Comparison of ENCODE assay signal across 1 cellular context in the genomic region with DNA sequence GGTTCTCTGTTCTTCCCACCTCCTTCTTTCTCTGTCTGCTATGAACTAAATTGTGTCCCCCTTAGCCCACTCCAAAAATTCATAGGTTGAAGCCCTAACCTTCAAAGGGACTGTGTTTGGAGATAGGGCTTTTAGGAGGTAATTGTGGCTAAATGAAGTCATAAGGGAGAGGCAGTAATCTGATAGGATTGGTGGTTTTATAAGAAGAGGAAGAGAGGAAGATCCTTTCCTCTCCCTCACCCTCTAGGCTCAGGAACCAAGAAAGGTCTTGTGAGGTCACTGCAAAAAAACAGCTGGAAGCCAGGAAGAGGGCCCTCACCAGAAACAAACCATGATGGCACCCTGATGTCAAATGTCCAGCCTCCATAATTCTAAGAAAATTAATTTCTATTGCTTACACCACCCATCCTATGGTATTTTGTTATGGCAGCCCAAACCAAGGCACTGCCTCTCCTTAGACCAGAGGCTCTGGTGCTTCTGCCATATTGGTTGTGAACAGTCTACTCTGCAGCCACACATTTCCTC.
A peak's percentile ranks its signal among the peaks of the same experiment; 100 is the strongest.
TF ChIP-seq lines count a peak whose summit lies in the region.

No MANE protein-coding gene starts in this region.

TF ChIP-seq in HEK293, 187 proteins besides CTCF, POLR2A, EP300 and RAD21 (continued from another document):
- TF ChIP-seq, protein P1, sequence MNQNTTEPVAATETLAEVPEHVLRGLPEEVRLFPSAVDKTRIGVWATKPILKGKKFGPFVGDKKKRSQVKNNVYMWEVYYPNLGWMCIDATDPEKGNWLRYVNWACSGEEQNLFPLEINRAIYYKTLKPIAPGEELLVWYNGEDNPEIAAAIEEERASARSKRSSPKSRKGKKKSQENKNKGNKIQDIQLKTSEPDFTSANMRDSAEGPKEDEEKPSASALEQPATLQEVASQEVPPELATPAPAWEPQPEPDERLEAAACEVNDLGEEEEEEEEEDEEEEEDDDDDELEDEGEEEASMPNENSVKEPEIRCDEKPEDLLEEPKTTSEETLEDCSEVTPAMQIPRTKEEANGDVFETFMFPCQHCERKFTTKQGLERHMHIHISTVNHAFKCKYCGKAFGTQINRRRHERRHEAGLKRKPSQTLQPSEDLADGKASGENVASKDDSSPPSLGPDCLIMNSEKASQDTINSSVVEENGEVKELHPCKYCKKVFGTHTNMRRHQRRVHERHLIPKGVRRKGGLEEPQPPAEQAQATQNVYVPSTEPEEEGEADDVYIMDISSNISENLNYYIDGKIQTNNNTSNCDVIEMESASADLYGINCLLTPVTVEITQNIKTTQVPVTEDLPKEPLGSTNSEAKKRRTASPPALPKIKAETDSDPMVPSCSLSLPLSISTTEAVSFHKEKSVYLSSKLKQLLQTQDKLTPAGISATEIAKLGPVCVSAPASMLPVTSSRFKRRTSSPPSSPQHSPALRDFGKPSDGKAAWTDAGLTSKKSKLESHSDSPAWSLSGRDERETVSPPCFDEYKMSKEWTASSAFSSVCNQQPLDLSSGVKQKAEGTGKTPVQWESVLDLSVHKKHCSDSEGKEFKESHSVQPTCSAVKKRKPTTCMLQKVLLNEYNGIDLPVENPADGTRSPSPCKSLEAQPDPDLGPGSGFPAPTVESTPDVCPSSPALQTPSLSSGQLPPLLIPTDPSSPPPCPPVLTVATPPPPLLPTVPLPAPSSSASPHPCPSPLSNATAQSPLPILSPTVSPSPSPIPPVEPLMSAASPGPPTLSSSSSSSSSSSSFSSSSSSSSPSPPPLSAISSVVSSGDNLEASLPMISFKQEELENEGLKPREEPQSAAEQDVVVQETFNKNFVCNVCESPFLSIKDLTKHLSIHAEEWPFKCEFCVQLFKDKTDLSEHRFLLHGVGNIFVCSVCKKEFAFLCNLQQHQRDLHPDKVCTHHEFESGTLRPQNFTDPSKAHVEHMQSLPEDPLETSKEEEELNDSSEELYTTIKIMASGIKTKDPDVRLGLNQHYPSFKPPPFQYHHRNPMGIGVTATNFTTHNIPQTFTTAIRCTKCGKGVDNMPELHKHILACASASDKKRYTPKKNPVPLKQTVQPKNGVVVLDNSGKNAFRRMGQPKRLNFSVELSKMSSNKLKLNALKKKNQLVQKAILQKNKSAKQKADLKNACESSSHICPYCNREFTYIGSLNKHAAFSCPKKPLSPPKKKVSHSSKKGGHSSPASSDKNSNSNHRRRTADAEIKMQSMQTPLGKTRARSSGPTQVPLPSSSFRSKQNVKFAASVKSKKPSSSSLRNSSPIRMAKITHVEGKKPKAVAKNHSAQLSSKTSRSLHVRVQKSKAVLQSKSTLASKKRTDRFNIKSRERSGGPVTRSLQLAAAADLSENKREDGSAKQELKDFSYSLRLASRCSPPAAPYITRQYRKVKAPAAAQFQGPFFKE (tag by site-specific recombination; IDR thresholded peaks at IDR 0.05; ENCODE audit: borderline replicate concordance): no peak
- TF ChIP-seq ZBTB48 (tag by site-specific recombination; IDR thresholded peaks at IDR 0.05) (no peak), TCF7L2 (IDR thresholded peaks at IDR 0.05; ENCODE audit: borderline replicate concordance, low read depth, low read length) (0 out of 2 replicates have a peak, but pooled peaks have one; percentile 19), ZNF184 (tag by site-specific recombination; IDR thresholded peaks at IDR 0.05) (no peak), ZNF121 (tag by site-specific recombination; IDR thresholded peaks at IDR 0.05) (no peak), ZNF660 (tag by site-specific recombination; IDR thresholded peaks at IDR 0.05) (no peak), HOXC10 (CRISPR knock-in tag; IDR thresholded peaks at IDR 0.05) (no peak), GFI1B (tag by site-specific recombination; IDR thresholded peaks at IDR 0.05) (no peak)
- TF ChIP-seq, protein P2, sequence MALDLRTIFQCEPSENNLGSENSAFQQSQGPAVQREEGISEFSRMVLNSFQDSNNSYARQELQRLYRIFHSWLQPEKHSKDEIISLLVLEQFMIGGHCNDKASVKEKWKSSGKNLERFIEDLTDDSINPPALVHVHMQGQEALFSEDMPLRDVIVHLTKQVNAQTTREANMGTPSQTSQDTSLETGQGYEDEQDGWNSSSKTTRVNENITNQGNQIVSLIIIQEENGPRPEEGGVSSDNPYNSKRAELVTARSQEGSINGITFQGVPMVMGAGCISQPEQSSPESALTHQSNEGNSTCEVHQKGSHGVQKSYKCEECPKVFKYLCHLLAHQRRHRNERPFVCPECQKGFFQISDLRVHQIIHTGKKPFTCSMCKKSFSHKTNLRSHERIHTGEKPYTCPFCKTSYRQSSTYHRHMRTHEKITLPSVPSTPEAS (tag by site-specific recombination; IDR thresholded peaks at IDR 0.05): no peak
- TF ChIP-seq, protein P3, sequence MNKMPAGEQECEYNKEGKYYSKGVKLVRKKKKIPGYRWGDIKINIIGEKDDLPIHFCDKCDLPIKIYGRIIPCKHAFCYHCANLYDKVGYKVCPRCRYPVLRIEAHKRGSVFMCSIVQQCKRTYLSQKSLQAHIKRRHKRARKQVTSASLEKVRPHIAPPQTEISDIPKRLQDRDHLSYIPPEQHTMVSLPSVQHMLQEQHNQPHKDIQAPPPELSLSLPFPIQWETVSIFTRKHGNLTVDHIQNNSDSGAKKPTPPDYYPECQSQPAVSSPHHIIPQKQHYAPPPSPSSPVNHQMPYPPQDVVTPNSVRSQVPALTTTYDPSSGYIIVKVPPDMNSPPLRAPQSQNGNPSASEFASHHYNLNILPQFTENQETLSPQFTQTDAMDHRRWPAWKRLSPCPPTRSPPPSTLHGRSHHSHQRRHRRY (tag by site-specific recombination; IDR thresholded peaks at IDR 0.05): no peak
- TF ChIP-seq, protein P4, sequence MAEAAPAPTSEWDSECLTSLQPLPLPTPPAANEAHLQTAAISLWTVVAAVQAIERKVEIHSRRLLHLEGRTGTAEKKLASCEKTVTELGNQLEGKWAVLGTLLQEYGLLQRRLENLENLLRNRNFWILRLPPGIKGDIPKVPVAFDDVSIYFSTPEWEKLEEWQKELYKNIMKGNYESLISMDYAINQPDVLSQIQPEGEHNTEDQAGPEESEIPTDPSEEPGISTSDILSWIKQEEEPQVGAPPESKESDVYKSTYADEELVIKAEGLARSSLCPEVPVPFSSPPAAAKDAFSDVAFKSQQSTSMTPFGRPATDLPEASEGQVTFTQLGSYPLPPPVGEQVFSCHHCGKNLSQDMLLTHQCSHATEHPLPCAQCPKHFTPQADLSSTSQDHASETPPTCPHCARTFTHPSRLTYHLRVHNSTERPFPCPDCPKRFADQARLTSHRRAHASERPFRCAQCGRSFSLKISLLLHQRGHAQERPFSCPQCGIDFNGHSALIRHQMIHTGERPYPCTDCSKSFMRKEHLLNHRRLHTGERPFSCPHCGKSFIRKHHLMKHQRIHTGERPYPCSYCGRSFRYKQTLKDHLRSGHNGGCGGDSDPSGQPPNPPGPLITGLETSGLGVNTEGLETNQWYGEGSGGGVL (tag by site-specific recombination; IDR thresholded peaks at IDR 0.05): 0 out of 2 replicates have a peak, but pooled peaks have one; percentile 26
- TF ChIP-seq, protein P5, sequence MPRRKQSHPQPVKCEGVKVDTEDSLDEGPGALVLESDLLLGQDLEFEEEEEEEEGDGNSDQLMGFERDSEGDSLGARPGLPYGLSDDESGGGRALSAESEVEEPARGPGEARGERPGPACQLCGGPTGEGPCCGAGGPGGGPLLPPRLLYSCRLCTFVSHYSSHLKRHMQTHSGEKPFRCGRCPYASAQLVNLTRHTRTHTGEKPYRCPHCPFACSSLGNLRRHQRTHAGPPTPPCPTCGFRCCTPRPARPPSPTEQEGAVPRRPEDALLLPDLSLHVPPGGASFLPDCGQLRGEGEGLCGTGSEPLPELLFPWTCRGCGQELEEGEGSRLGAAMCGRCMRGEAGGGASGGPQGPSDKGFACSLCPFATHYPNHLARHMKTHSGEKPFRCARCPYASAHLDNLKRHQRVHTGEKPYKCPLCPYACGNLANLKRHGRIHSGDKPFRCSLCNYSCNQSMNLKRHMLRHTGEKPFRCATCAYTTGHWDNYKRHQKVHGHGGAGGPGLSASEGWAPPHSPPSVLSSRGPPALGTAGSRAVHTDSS (tag by site-specific recombination; IDR thresholded peaks at IDR 0.05): peak; percentile 40; the same call in 1 of the 2 replicates
TF ChIP-seq in HEK293: peak in this region for 3.
